ENCODE assay signal across 9 cellular contexts in the genomic region with DNA sequence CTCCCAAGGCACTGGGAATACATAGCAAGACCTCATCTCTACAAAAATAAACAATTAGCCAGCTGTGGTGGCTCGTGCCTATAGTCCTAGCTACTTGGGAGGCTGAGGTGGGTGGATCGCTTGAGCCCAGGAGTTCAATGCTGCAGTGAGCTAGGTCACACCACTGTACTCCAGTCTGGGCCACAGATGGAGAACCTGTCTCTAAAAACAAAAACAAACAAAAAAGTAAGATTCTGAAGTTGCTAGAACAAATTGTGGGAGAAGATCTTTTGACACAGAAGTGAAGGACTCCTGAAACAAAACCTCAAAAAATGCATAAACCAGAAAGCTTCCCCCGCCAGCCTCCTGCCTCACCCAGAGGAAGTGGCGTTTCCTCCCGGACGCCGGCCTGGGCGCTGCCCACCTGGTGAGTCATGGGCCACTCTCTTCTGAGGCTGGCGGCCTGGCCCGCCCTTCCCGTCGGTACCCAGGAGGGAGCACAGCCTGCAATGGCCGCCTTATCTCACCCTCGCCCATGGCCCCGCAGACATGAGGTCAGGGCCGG. TPM values are rescaled to one million over a fixed set of nuclear protein-coding genes. Genes with fewer than 3 reads are reported as not detected.
A peak's percentile ranks its signal among the peaks of the same experiment; 100 is the strongest.
DNase-seq lines count a peak whose midpoint lies in the region; ATAC-seq and TF ChIP-seq lines count a peak whose summit lies in the region.
"Had no signal": no experiment of that assay in that cellular context is flagged by ENCODE, and none has a peak within 500 bp of the region (broad histone marks: within the 10 kb centered on the region; RNA-seq: fewer than 3 reads in every experiment).

No MANE protein-coding gene starts in this region.

- no peak overlapping the region for H3K27ac Mint-ChIP-seq in activated T-cell treated with anti-CD3 and anti-CD28 coated beads, Interleukin-2, amount 50 U/mL, for 72 hours

- peaks cover 23% of the 10 kb centered on the region for H3K4me1 ChIP-seq in vagina

- DNase-seq in AG10803 (ENCODE audit: low read depth) (peak; percentile 84), HT-29 (ENCODE audit: low spot score) (peak; percentile 93), kidney tubule cell (ENCODE audit: low spot score) (peak; percentile 29), NCI-H1105 (lab: John Stamatoyannopoulos, UW) (no peak), vagina (ENCODE audit: extremely low spot score in 2 of 2) (no peak), SIG-M5 treated with dmso at 0.1 percent for 504 hours (lab: John Stamatoyannopoulos, UW; ENCODE audit: unreplicated experiment) (no peak), NCI-H510A treated with DMSO at 0.1 percent for 48 hours (lab: John Stamatoyannopoulos, UW) (no peak)
- DNase-seq in activated T-cell treated with anti-CD3 and anti-CD28 coated beads, Interleukin-2, amount 50 U/mL, for 72 hours, result peak; percentile 12 to 18

- no peaks in the 10 kb centered on the region for H3K36me3 Mint-ChIP-seq in activated T-cell treated with anti-CD3 and anti-CD28 coated beads, Interleukin-2, amount 50 U/mL, for 72 hours (ENCODE audit: insufficient read depth in 2 of 2)

- ATAC-seq in activated T-cell treated with anti-CD3 and anti-CD28 coated beads, Interleukin-2, amount 50 U/mL, for 72 hours (replicated peaks in 1 of 2), result peak in 1 of 2 donors; percentile 61

- H3K4me3 Mint-ChIP-seq in activated T-cell treated with anti-CD3 and anti-CD28 coated beads, Interleukin-2, amount 50 U/mL, for 72 hours, result no peak overlapping the region

- H3K27me3 Mint-ChIP-seq in activated T-cell treated with anti-CD3 and anti-CD28 coated beads, Interleukin-2, amount 50 U/mL, for 72 hours (ENCODE audit: low read depth), result no peaks in the 10 kb centered on the region

- TF ChIP-seq CTCF in AG10803 (conservative IDR thresholded peaks at IDR 0.05; ENCODE audit: low read length), result no peak
- no peak for TF ChIP-seq CTCF in vagina (IDR thresholded peaks at IDR 0.05)

- H3K27ac ChIP-seq in vagina, result no peak overlapping the region
- H3K27ac ChIP-seq: cardiac muscle cell had no signal

- TF ChIP-seq POLR2A in vagina (IDR thresholded peaks at IDR 0.05), result no peak

- H3K27me3 ChIP-seq in vagina, result no peaks in the 10 kb centered on the region
- H3K27me3 ChIP-seq: cardiac muscle cell had no signal

- no peaks in the 10 kb centered on the region for H3K9me3 ChIP-seq in vagina

- H3K4me1 Mint-ChIP-seq in activated T-cell treated with anti-CD3 and anti-CD28 coated beads, Interleukin-2, amount 50 U/mL, for 72 hours (ENCODE audit: low read depth), result peaks cover 7% of the 10 kb centered on the region

- H3K4me3 ChIP-seq in AG10803 (ENCODE audit: low read length) (no peak overlapping the region), vagina (no peak overlapping the region)
- H3K4me3 ChIP-seq: cardiac muscle cell had no signal

- H3K9me3 Mint-ChIP-seq in activated T-cell treated with anti-CD3 and anti-CD28 coated beads, Interleukin-2, amount 50 U/mL, for 72 hours, result no peaks in the 10 kb centered on the region

- no peaks in the 10 kb centered on the region for H3K36me3 ChIP-seq in vagina
- H3K36me3 ChIP-seq: cardiac muscle cell had no signal

- intact Hi-C loops in vagina (cut with DNase I), result no loop called here

RNA-seq across cellular contexts. Expression of a gene that starts 25.4 kb away (rescaled TPM):
- 0.03 and 0.10 TPM in 2 replicates for total RNA-seq in HT-29 (2014; rRNA removed; shearing (Covaris generic))
- total RNA-seq in activated T-cell treated with anti-CD3 and anti-CD28 coated beads, Interleukin-2, amount 50 U/mL, for 72 hours, result not detected
- total RNA-seq in vagina, result 38.3 TPM

Comparison
In these comparisons a context has a peak if more than half of its experiments do, and no peak if none do; other contexts are left out.
1. DNase-seq: peak in AG10803 (single experiment), HT-29 (single experiment), activated T-cell treated with anti-CD3 and anti-CD28 coated beads, Interleukin-2, amount 50 U/mL, for 72 hours (2 of 2) and kidney tubule cell (single experiment); none in NCI-H1105 (single experiment), vagina (0 of 2), SIG-M5 treated with dmso at 0.1 percent for 504 hours (single experiment) and NCI-H510A treated with DMSO at 0.1 percent for 48 hours (single experiment).
2. RNA of a gene that starts 25.4 kb away (total RNA-seq): 38.3 TPM in vagina (single experiment); 0.03 to 0.10 TPM in HT-29 and not detected in activated T-cell treated with anti-CD3 and anti-CD28 coated beads, Interleukin-2, amount 50 U/mL, for 72 hours; every median in the first group is over 10 times any median in the second.